Comparison of ENCODE assay signal across 9 cellular contexts in the genomic region with DNA sequence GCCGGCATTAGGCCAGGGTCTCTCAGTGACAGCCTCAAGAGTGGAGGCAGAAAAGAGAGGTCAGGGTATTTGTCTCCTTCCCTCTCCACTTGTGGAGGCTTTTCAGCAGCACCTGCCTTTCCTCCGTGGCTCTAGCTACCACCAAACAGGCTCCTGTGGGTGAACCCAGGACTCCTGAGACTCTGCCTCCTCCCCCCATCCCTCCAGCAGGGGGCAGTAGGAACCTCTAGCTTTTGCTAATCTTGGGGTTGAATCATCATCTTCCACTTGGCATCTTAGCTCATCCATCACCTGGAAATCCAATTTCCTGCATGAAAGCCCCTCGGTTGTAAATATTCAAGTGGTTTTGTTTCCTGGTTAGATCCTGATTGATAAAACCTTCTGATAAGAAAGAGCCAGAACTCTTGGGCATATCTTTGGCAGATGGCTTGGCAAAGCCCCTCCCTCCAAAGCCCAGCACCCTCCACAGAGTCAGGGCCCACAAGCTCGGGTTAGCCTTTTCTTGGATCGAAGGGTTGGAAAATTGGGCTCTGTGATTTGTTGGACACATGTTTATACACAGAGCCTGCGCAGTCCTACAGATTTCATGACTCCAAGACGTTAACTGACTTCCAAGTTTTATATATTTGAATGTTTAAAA.
A peak's percentile ranks its signal among the peaks of the same experiment; 100 is the strongest.
DNase-seq lines count a peak whose midpoint lies in the region; ATAC-seq and TF ChIP-seq lines count a peak whose summit lies in the region.
"Had no signal": no experiment of that assay in that cellular context is flagged by ENCODE, and none has a peak within 500 bp of the region (broad histone marks: within the 10 kb centered on the region; RNA-seq: fewer than 3 reads in every experiment).

No MANE protein-coding gene starts in this region.

- intact Hi-C loops in right cardiac atrium (cut with DNase I), result no loop called here

- no peaks in the 10 kb centered on the region for H3K9me3 ChIP-seq in right cardiac atrium (ENCODE audit: control insufficient read depth, low read length)

- H3K27me3 ChIP-seq in right cardiac atrium (ENCODE audit: control insufficient read depth, insufficient read depth), result no peaks in the 10 kb centered on the region

- H3K4me3 ChIP-seq in right cardiac atrium (ENCODE audit: low read length), result no peak overlapping the region

- H3K27ac ChIP-seq in right cardiac atrium (ENCODE audit: low read length), result no peak overlapping the region

- no peaks in the 10 kb centered on the region for H3K4me1 ChIP-seq in right cardiac atrium (ENCODE audit: control insufficient read depth, insufficient read depth, low read length)

- peak; percentile 35 for DNase-seq in AG08396 (ENCODE audit: low spot score)
- DNase-seq in RPMI8226, result peak; percentile 8
- peak; percentile 74 for DNase-seq in islet precursor cell
- no peak for DNase-seq in NCI-H1417 (lab: John Stamatoyannopoulos, UW)
- no peak for DNase-seq in right cardiac atrium
- DNase-seq: NCI-H187 treated with DMSO at 0.1 percent for 48 hours had no signal

- 58% methylated on average over 7 of the region's 7 CpGs for WGBS in right cardiac atrium

- TF ChIP-seq CTCF in GM12873 (IDR thresholded peaks at IDR 0.05; ENCODE audit: insufficient read depth, low read depth, low read length, missing control alignments), result peak; percentile 65

- no peak for ATAC-seq in GM19463 (IDR thresholded peaks at IDR 0.05; ENCODE audit: unreplicated experiment)
- no peak for ATAC-seq in GM21619 (IDR thresholded peaks at IDR 0.05; ENCODE audit: unreplicated experiment)
- no peak for ATAC-seq in right cardiac atrium

Comparison
In these comparisons a context has a peak if more than half of its experiments do, and no peak if none do; other contexts are left out.
1. DNase-seq: peak in AG08396 (single experiment), RPMI8226 (single experiment) and islet precursor cell (single experiment); none in NCI-H1417 (0 of 3) and right cardiac atrium (0 of 3).